Comparison of ENCODE assay signal across 10 cellular contexts in genomic region chr16:50591800-50592771, GRCh38. TPM values are rescaled to one million over a fixed set of nuclear protein-coding genes. Genes with fewer than 3 reads are reported as not detected.
DNase-seq lines count a peak whose midpoint lies in the region; ATAC-seq and TF ChIP-seq lines count a peak whose summit lies in the region.
"Had no signal": no experiment of that assay in that cellular context is flagged by ENCODE, and none has a peak within 500 bp of the region (broad histone marks: within the 10 kb centered on the region; RNA-seq: fewer than 3 reads in every experiment).

No MANE protein-coding gene starts in this region.

- ATAC-seq in gastrocnemius medialis (peak; percentile 46 to 81), GM21447 (IDR thresholded peaks at IDR 0.05; ENCODE audit: unreplicated experiment) (no peak)

- DNase-seq in M059J (ENCODE audit: low read depth) (peak; percentile 64), adrenal gland (peak; percentile 93 to 97 (median 96)), hippocampal formation (lab: John Stamatoyannopoulos, UW) (peak; percentile 74 to 88), gastrocnemius medialis (peak in 1 of 2 donors; percentile 47), GM10266 (ENCODE audit: extremely low spot score) (no peak)
- DNase-seq in activated CD4-positive, alpha-beta T cell treated with anti-CD3 and anti-CD28 coated beads, Interleukin-2, amount 50 U/mL, for 48 hours = no peak
- DNase-seq in activated CD4-positive, alpha-beta T cell treated with anti-CD3 and anti-CD28 coated beads, Interleukin-2, amount 50 U/mL, for 4 hours = no peak

- H3K9me3 ChIP-seq in adrenal gland (replicated peaks in 1 of 3) = no peaks in the 10 kb centered on the region
- no peaks in the 10 kb centered on the region for H3K9me3 ChIP-seq in gastrocnemius medialis

- intact Hi-C loops in adrenal gland (cut with DNase I) = no loop called here
- intact Hi-C loops in gastrocnemius medialis (cut with DNase I; ENCODE audit: low total_unique reads) = loop anchor here (5.0 kb wide), 1 partner anchor 75 kb away; no protein-coding TSS in a partner anchor

- H3K27me3 ChIP-seq in adrenal gland (no peaks in the 10 kb centered on the region), gastrocnemius medialis (no peaks in the 10 kb centered on the region)

- H3K36me3 ChIP-seq in adrenal gland (replicated peaks in 1 of 2) (no peaks in the 10 kb centered on the region), gastrocnemius medialis (no peaks in the 10 kb centered on the region)

- peak in 5 of 6 experiments; percentile 19 to 43 (median 43) for TF ChIP-seq CTCF in adrenal gland (IDR thresholded peaks at IDR 0.05)
- TF ChIP-seq CTCF in gastrocnemius medialis (IDR thresholded peaks at IDR 0.05 in 4 of 5, conservative IDR thresholded peaks at IDR 0.05 in 1 of 5) = peak in 1 of 5 experiments; percentile 15
- TF ChIP-seq CTCF in GM10266 (IDR thresholded peaks at IDR 0.05; ENCODE audit: control insufficient read depth, insufficient read depth, low read depth, missing control alignments) = no peak

- H3K4me3 ChIP-seq in adrenal gland (no peak overlapping the region), gastrocnemius medialis (peak overlapping the region in 2 of 4 donors; percentile 19 to 25)

- 19 to 36% (median 28%) methylated on average over 16 to 24 of the region's 24 CpGs for WGBS in adrenal gland, 4 donors

- peaks cover 4 to 16% of the 10 kb centered on the region in 2 donors for H3K4me1 ChIP-seq in adrenal gland (replicated peaks in 1 of 2)
- H3K4me1 ChIP-seq in gastrocnemius medialis = peaks cover 0 to 3% of the 10 kb centered on the region in 2 donors
- H3K4me1 ChIP-seq: parathyroid adenoma had no signal

- TF ChIP-seq POLR2A in adrenal gland (IDR thresholded peaks at IDR 0.05) (peak in 1 of 2 donors; percentile 62), gastrocnemius medialis (IDR thresholded peaks at IDR 0.05) (no peak)

- H3K27ac ChIP-seq in adrenal gland (peak overlapping the region in 3 of 5 donors; percentile 60 to 72 (median 67)), gastrocnemius medialis (no peak overlapping the region)
- H3K27ac ChIP-seq: epithelial cell of prostate, parathyroid adenoma had no signal

- in situ Hi-C loops in gastrocnemius medialis (cut with MboI; ENCODE audit: low sequenced_read_pairs in 4 of 4) = no loop called here

RNA-seq across cellular contexts. Expression of gene NKD1, which starts 43.9 kb away (rescaled TPM):
- 0.37 and 1.0 TPM in 2 replicates for total RNA-seq in M059J (2014; rRNA removed; shearing (Covaris generic))
- total RNA-seq in adrenal gland (1 to 10 TPM; 1.6 to 8.9 (median 7.2) TPM), gastrocnemius medialis (under 1 TPM; 0.10 to 0.75 (median 0.19) TPM)
- 1 to 10 TPM in 2 of 3 donors, under 1 TPM in 1; 0.84 to 1.8 (median 1.2) TPM for polyA plus RNA-seq in adrenal gland

Comparison
In these comparisons a context has a peak if more than half of its experiments do, and no peak if none do; other contexts are left out.
1. DNase-seq: peak in M059J (single experiment), adrenal gland (7 of 7) and hippocampal formation (2 of 2); none in GM10266 (single experiment), activated CD4-positive, alpha-beta T cell treated with anti-CD3 and anti-CD28 coated beads, Interleukin-2, amount 50 U/mL, for 48 hours (0 of 2) and activated CD4-positive, alpha-beta T cell treated with anti-CD3 and anti-CD28 coated beads, Interleukin-2, amount 50 U/mL, for 4 hours (0 of 2).
2. H3K27ac ChIP-seq: peak in adrenal gland (3 of 5); none in gastrocnemius medialis (0 of 4).